ENCODE assay signal across 12 cellular contexts in genomic region chr12:130401703-130402102, GRCh38.
DNase-seq lines count a peak whose midpoint lies in the region; ATAC-seq and TF ChIP-seq lines count a peak whose summit lies in the region.
"Had no signal": no experiment of that assay in that cellular context is flagged by ENCODE, and none has a peak within 500 bp of the region (broad histone marks: within the 10 kb centered on the region; RNA-seq: fewer than 3 reads in every experiment).

No MANE protein-coding gene starts in this region.

- no peaks in the 10 kb centered on the region for H3K9me3 ChIP-seq in Panc1 (ENCODE audit: control insufficient read depth, insufficient read depth, low read depth, low read length)
- no peaks in the 10 kb centered on the region for H3K9me3 ChIP-seq in gastrocnemius medialis
- no peaks in the 10 kb centered on the region for H3K9me3 ChIP-seq in upper lobe of right lung

- H3K27me3 Mint-ChIP-seq in activated T-cell treated with anti-CD3 and anti-CD28 coated beads, Interleukin-2, amount 50 U/mL, for 24 hours = peaks cover 3% of the 10 kb centered on the region

- H3K36me3 ChIP-seq in Panc1 (ENCODE audit: control insufficient read depth, insufficient read depth, low read length) (no peaks in the 10 kb centered on the region), gastrocnemius medialis (no peaks in the 10 kb centered on the region), upper lobe of right lung (no peaks in the 10 kb centered on the region)

- H3K4me3 Mint-ChIP-seq in activated T-cell treated with anti-CD3 and anti-CD28 coated beads, Interleukin-2, amount 50 U/mL, for 24 hours = no peak overlapping the region

- POLR2A ChIA-PET in Panc1 (lab: Charles Lee) = no interaction called here

- H3K27ac ChIP-seq in Panc1 (ENCODE audit: low read length) (no peak overlapping the region), gastrocnemius medialis (no peak overlapping the region), upper lobe of right lung (no peak overlapping the region)
- H3K27ac ChIP-seq: coronary artery, KMS-11 had no signal

- no peaks in the 10 kb centered on the region for H3K4me1 Mint-ChIP-seq in activated T-cell treated with anti-CD3 and anti-CD28 coated beads, Interleukin-2, amount 50 U/mL, for 24 hours (ENCODE audit: low read depth)

- no peak for TF ChIP-seq POLR2A in gastrocnemius medialis (IDR thresholded peaks at IDR 0.05)

- intact Hi-C loops in Panc1 (cut with micrococcal nuclease; ENCODE audit: unreplicated experiment) (loop anchor here (1.0 to 5.0 kb wide), 2 partner anchors 347 to 416 kb away; no protein-coding TSS in a partner anchor), gastrocnemius medialis (cut with DNase I; ENCODE audit: low total_unique reads) (loop anchor here (5.0 kb wide), 1 partner anchor 346 kb away; no protein-coding TSS in a partner anchor), upper lobe of right lung (cut with DNase I) (no loop called here)

- no peak overlapping the region for H3K4me3 ChIP-seq in Panc1 (ENCODE audit: low read depth in 2 of 2, low read length in 2 of 2)
- H3K4me3 ChIP-seq in gastrocnemius medialis = no peak overlapping the region
- no peak overlapping the region for H3K4me3 ChIP-seq in upper lobe of right lung
- H3K4me3 ChIP-seq: coronary artery had no signal

- no peaks in the 10 kb centered on the region for H3K36me3 Mint-ChIP-seq in activated T-cell treated with anti-CD3 and anti-CD28 coated beads, Interleukin-2, amount 50 U/mL, for 24 hours (ENCODE audit: low read depth)

- DNase-seq in Ammon's horn (ENCODE audit: low spot score) (peak; percentile 63), H4 (ENCODE audit: low spot score) (peak; percentile 13), Panc1 (ENCODE audit: low read depth, low spot score) (no peak), iris pigment epithelial cell (ENCODE audit: low read depth) (peak; percentile 1), gastrocnemius medialis (no peak), SKM-1 (lab: John Stamatoyannopoulos, UW; ENCODE audit: unreplicated experiment) (no peak), upper lobe of right lung (no peak)
- DNase-seq in activated T-cell treated with anti-CD3 and anti-CD28 coated beads, Interleukin-2, amount 50 U/mL, for 24 hours = no peak
- DNase-seq: activated CD4-positive, CD25-positive, alpha-beta regulatory T cell treated with anti-CD3 and anti-CD28 coated beads, Interleukin-2, amount 50 U/mL, for 72 hours; foreskin fibroblast had no signal

- H3K27ac Mint-ChIP-seq in activated T-cell treated with anti-CD3 and anti-CD28 coated beads, Interleukin-2, amount 50 U/mL, for 24 hours = no peak overlapping the region

- no TSS peak for BruUV-seq in Panc1 (replicated peaks; lab: Mats Ljungman, UMichigan)

- H3K4me1 ChIP-seq in Panc1 (ENCODE audit: control insufficient read depth, insufficient read depth, low read length) (no peaks in the 10 kb centered on the region), gastrocnemius medialis (no peaks in the 10 kb centered on the region), upper lobe of right lung (no peaks in the 10 kb centered on the region)

- CTCF ChIA-PET in Panc1 (lab: Charles Lee) = interaction anchor here (0.8 kb wide), 1 partner anchor 346 kb away, joined by 6 read pairs; no protein-coding TSS in a partner anchor

- H3K9me3 Mint-ChIP-seq in activated T-cell treated with anti-CD3 and anti-CD28 coated beads, Interleukin-2, amount 50 U/mL, for 24 hours = no peaks in the 10 kb centered on the region

- ATAC-seq in Panc1 (peak; percentile 85), gastrocnemius medialis (no peak), upper lobe of right lung (no peak)

- peak; percentile 55 for TF ChIP-seq CTCF in Panc1 (IDR thresholded peaks at IDR 0.05)
- TF ChIP-seq CTCF in gastrocnemius medialis (IDR thresholded peaks at IDR 0.05 in 4 of 5, conservative IDR thresholded peaks at IDR 0.05 in 1 of 5) = no peak
- no peak for TF ChIP-seq CTCF in upper lobe of right lung (IDR thresholded peaks at IDR 0.05)

- in situ Hi-C loops in Panc1 (cut with HindIII; ENCODE audit: low pct_unique_long_range_greater_than_20kb, low sequenced_read_pairs) (no loop called here), gastrocnemius medialis (cut with MboI; ENCODE audit: low sequenced_read_pairs in 4 of 4) (loop anchor here in 1 of 4 donors (10.0 kb wide), 1 partner anchor 343 kb away; no protein-coding TSS in a partner anchor)

- H3K27me3 ChIP-seq in Panc1 (ENCODE audit: control insufficient read depth, insufficient read depth, low read length) (no peaks in the 10 kb centered on the region; the same call in 1 of the 2 replicates), gastrocnemius medialis (peaks cover 0 to 3% (median 0%) of the 10 kb centered on the region in 3 donors), upper lobe of right lung (peaks cover 11% of the 10 kb centered on the region)

Comparison
In these comparisons a context has a peak if more than half of its experiments do, and no peak if none do; other contexts are left out.
1. DNase-seq: peak in Ammon's horn (single experiment), H4 (single experiment) and iris pigment epithelial cell (single experiment); none in Panc1 (single experiment), gastrocnemius medialis (0 of 2), SKM-1 (single experiment), activated T-cell treated with anti-CD3 and anti-CD28 coated beads, Interleukin-2, amount 50 U/mL, for 24 hours (single experiment) and upper lobe of right lung (single experiment).